Comparison of ENCODE assay signal across 19 cellular contexts in genomic region chr2:36824281-36824680, GRCh38.
A peak's percentile ranks its signal among the peaks of the same experiment; 100 is the strongest.
DNase-seq lines count a peak whose midpoint lies in the region; TF ChIP-seq lines count a peak whose summit lies in the region.
"Had no signal": no experiment of that assay in that cellular context is flagged by ENCODE, and none has a peak within 500 bp of the region (broad histone marks: within the 10 kb centered on the region; RNA-seq: fewer than 3 reads in every experiment).

No MANE protein-coding gene starts in this region.

- H3K4me3 ChIP-seq in HUES64 (ENCODE audit: low read length) (no peak overlapping the region; the same call in 1 of the 2 replicates), endodermal cell (ENCODE audit: low read length) (no peak overlapping the region)
- H3K4me3 ChIP-seq: BLaER1 treated with 17β-estradiol and CSF1 and Interleukin-3, amounts not matched to agents 10 nM and 100 nM had no signal

- 0 out of 2 replicates have a peak overlapping the region, but pooled peaks have one; percentile 13 for H3K9ac ChIP-seq in HUES64 (ENCODE audit: low read depth, low read length)
- H3K9ac ChIP-seq in endodermal cell (ENCODE audit: extremely low read depth, low read length, poor library complexity, severe bottlenecking) = no peak overlapping the region
- H3K9ac ChIP-seq: BLaER1 treated with 17β-estradiol and CSF1 and Interleukin-3, amounts not matched to agents 10 nM and 100 nM had no signal

- TF ChIP-seq CTCF in endodermal cell (conservative IDR thresholded peaks at IDR 0.05) = no peak

- 59% methylated on average over 7 of the region's 7 CpGs for WGBS in HUES64
- 65 to 75% methylated on average over 3 to 7 of the region's 7 CpGs for WGBS in endodermal cell (ENCODE audit: insufficient coverage in 1 of 2, insufficient read length in 1 of 2), 2 experiments

- H3K27ac Mint-ChIP-seq in endodermal cell = no peak overlapping the region
- H3K27ac Mint-ChIP-seq: CD4-positive, alpha-beta memory T cell had no signal

- no peak overlapping the region for H3K4me3 Mint-ChIP-seq in endodermal cell
- H3K4me3 Mint-ChIP-seq: CD4-positive, alpha-beta memory T cell had no signal

- peaks cover 7% of the 10 kb centered on the region for H3K4me1 ChIP-seq in HUES64 (ENCODE audit: insufficient read depth, low read length)
- H3K4me1 ChIP-seq in endodermal cell (ENCODE audit: control insufficient read depth, insufficient read depth, low read length) = no peaks in the 10 kb centered on the region

- DNase-seq in endodermal cell (peak; percentile 67), iPS-NIHi11 (ENCODE audit: low spot score) (peak; percentile 66), ecto neural progenitor cell (ENCODE audit: low spot score) (no peak), NCI-H526 (lab: John Stamatoyannopoulos, UW) (no peak), medulla oblongata (ENCODE audit: extremely low spot score) (no peak), HuH-7.5 (ENCODE audit: low spot score) (no peak)
- DNase-seq: Caco-2; CD4-positive, alpha-beta memory T cell; DMS 273 treated with DMSO at 0.1 percent for 48 hours; DND-41; KBM-7; MM.1S; NCI-H1048; NCI-H1436; NCI-H1930; NCI-H345; NCI-H524 had no signal

- peaks cover 17% of the 10 kb centered on the region for H3K4me1 Mint-ChIP-seq in endodermal cell
- H3K4me1 Mint-ChIP-seq: CD4-positive, alpha-beta memory T cell had no signal

- H3K27me3 ChIP-seq in HUES64 (ENCODE audit: insufficient read depth, low read length) (no peaks in the 10 kb centered on the region), endodermal cell (ENCODE audit: control insufficient read depth, insufficient read depth, low read length, poor library complexity, severe bottlenecking) (no peaks in the 10 kb centered on the region)
- H3K27me3 ChIP-seq: BLaER1 treated with 17β-estradiol and CSF1 and Interleukin-3, amounts not matched to agents 10 nM and 100 nM had no signal

- no peaks in the 10 kb centered on the region for H3K36me3 Mint-ChIP-seq in endodermal cell (ENCODE audit: low read depth)
- H3K36me3 Mint-ChIP-seq: CD4-positive, alpha-beta memory T cell had no signal

- no peaks in the 10 kb centered on the region for H3K9me3 Mint-ChIP-seq in endodermal cell

- H3K27me3 Mint-ChIP-seq in endodermal cell (ENCODE audit: insufficient read depth) = no peaks in the 10 kb centered on the region

- H3K9me3 ChIP-seq in HUES64 (ENCODE audit: insufficient read depth, low read depth, low read length) = no peaks in the 10 kb centered on the region
- no peaks in the 10 kb centered on the region for H3K9me3 ChIP-seq in endodermal cell (ENCODE audit: control insufficient read depth, low read length)
- H3K9me3 ChIP-seq: BLaER1 treated with 17β-estradiol and CSF1 and Interleukin-3, amounts not matched to agents 10 nM and 100 nM; Caco-2 had no signal

- no peaks in the 10 kb centered on the region for H3K36me3 ChIP-seq in HUES64 (ENCODE audit: insufficient read depth, low read length)
- no peaks in the 10 kb centered on the region for H3K36me3 ChIP-seq in endodermal cell (ENCODE audit: control insufficient read depth, insufficient read depth, low read length)
- H3K36me3 ChIP-seq: BLaER1 treated with 17β-estradiol and CSF1 and Interleukin-3, amounts not matched to agents 10 nM and 100 nM had no signal

- H3K27ac ChIP-seq in HUES64 (ENCODE audit: low read depth, low read length) = peak overlapping the region; percentile 65; the same call in 1 of the 2 replicates
- no peak overlapping the region for H3K27ac ChIP-seq in endodermal cell (ENCODE audit: low read depth, low read length)
- H3K27ac ChIP-seq: BLaER1 treated with 17β-estradiol and CSF1 and Interleukin-3, amounts not matched to agents 10 nM and 100 nM had no signal

Comparison
In these comparisons a context has a peak if more than half of its experiments do, and no peak if none do; other contexts are left out.
1. DNase-seq: peak in endodermal cell (single experiment) and iPS-NIHi11 (single experiment); none in ecto neural progenitor cell (single experiment), NCI-H526 (0 of 2), medulla oblongata (single experiment) and HuH-7.5 (single experiment).